1 cellular context compared by ENCODE assay signal in the genomic region with DNA sequence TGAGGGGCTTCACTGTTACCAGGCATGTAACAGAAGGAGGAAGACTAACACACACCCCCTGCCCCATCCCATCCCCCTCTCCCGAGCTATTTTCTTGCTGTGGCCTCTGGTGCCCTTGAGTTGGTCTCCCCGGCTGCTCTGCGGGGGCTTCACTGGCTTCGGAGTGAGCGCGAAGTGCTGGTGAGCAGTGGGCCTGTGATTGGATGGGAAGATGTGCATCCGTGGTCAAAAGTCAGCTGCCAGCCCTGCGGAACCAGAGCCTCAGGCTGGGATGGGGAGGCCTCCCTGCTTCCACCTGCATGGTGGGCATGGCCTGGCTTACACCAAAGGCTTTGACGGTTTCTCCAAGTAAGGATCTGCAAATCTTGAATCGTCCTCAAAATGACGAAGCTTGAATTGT.
TF ChIP-seq lines count a peak whose summit lies in the region.

No MANE protein-coding gene starts in this region.

TF ChIP-seq in H1, 55 proteins besides CTCF, POLR2A, EP300 and RAD21:
- no peak for TF ChIP-seq SIRT6 (IDR thresholded peaks at IDR 0.05; ENCODE audit: low read length)
- no peak for TF ChIP-seq SP2 (IDR thresholded peaks at IDR 0.05; ENCODE audit: low read length)
- TF ChIP-seq SP4 (IDR thresholded peaks at IDR 0.05; ENCODE audit: low read length) = no peak
- no peak for TF ChIP-seq EGR1 (IDR thresholded peaks at IDR 0.05; ENCODE audit: borderline replicate concordance, low read depth, low read length)
- no peak for TF ChIP-seq GTF2F1 (IDR thresholded peaks at IDR 0.05; ENCODE audit: borderline replicate concordance, low read depth, low read length)
- no peak for TF ChIP-seq POLR2AphosphoS5 (IDR thresholded peaks at IDR 0.05; ENCODE audit: low read depth, low read length)
- TF ChIP-seq CHD2 (IDR thresholded peaks at IDR 0.05; ENCODE audit: low read length) = no peak
- no peak for TF ChIP-seq NANOG (IDR thresholded peaks at IDR 0.05; ENCODE audit: insufficient read depth, low read depth, low read length, poor library complexity, severe bottlenecking)
- TF ChIP-seq CBX8 (IDR thresholded peaks at IDR 0.05; ENCODE audit: borderline replicate concordance, low read depth, low read length) = no peak
- no peak for TF ChIP-seq CREB1 (IDR thresholded peaks at IDR 0.05)
- TF ChIP-seq SRF (IDR thresholded peaks at IDR 0.05; ENCODE audit: low read depth, low read length) = no peak
- no peak for TF ChIP-seq POU5F1 (IDR thresholded peaks at IDR 0.05; ENCODE audit: low read depth, low read length)
- TF ChIP-seq HDAC6 (IDR thresholded peaks at IDR 0.05; ENCODE audit: low read depth, low read length) = no peak
- no peak for TF ChIP-seq CHD1 (IDR thresholded peaks at IDR 0.05; ENCODE audit: low read depth, low read length)
- TF ChIP-seq RXRA (IDR thresholded peaks at IDR 0.05; ENCODE audit: insufficient read depth, low read depth, low read length) = no peak
- TF ChIP-seq CTBP2 (IDR thresholded peaks at IDR 0.05; ENCODE audit: borderline replicate concordance, insufficient read depth, insufficient read length, low read length) = no peak
- TF ChIP-seq TEAD4 (IDR thresholded peaks at IDR 0.05; ENCODE audit: low read depth, low read length) = no peak
- no peak for TF ChIP-seq CEBPB (IDR thresholded peaks at IDR 0.05; ENCODE audit: low read depth, low read length)
- TF ChIP-seq, protein P1, sequence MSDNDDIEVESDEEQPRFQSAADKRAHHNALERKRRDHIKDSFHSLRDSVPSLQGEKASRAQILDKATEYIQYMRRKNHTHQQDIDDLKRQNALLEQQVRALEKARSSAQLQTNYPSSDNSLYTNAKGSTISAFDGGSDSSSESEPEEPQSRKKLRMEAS (IDR thresholded peaks at IDR 0.05) = no peak
